ENCODE assay signal across 1 cellular context in genomic region chr19:6720369-6721112, GRCh38.
TF ChIP-seq lines count a peak whose summit lies in the region.

Gene C3 (minus strand): TSS chr19:6720650. CDS start chr19:6720589, 61 bp downstream.

TF ChIP-seq in HepG2, 621 proteins besides CTCF, POLR2A, EP300 and RAD21 (continued from another document and continues in another):
- TF ChIP-seq MEIS2 (CRISPR knock-in tag; IDR thresholded peaks at IDR 0.05) (0 out of 2 replicates have a peak, but pooled peaks have one; percentile 36), HDAC1 (CRISPR knock-in tag; IDR thresholded peaks at IDR 0.05) (peak; percentile 97), STAG1 (CRISPR knock-in tag; IDR thresholded peaks at IDR 0.05) (0 out of 2 replicates have a peak, but pooled peaks have one; percentile 9), RBM22 (optimal IDR thresholded peaks at IDR 0.05; ENCODE audit: low read length) (peak; percentile 40), ZNF790 (CRISPR knock-in tag; IDR thresholded peaks at IDR 0.05; ENCODE audit: borderline replicate concordance) (0 out of 2 replicates have a peak, but pooled peaks have one; percentile 50), HMG20A (CRISPR knock-in tag; IDR thresholded peaks at IDR 0.05; ENCODE audit: borderline replicate concordance) (peak; percentile 86; the same call in 1 of the 2 replicates), ZNF234 (CRISPR knock-in tag; conservative IDR thresholded peaks at IDR 0.05) (no peak), EZH2 (conservative IDR thresholded peaks at IDR 0.05; ENCODE audit: low read depth, low read length) (no peak), ZSCAN29 (CRISPR knock-in tag; conservative IDR thresholded peaks at IDR 0.05) (peak; percentile 93), ZNF160 (CRISPR knock-in tag; IDR thresholded peaks at IDR 0.05) (no peak), TEAD2 (CRISPR knock-in tag; IDR thresholded peaks at IDR 0.05) (no peak), MIER2 (CRISPR knock-in tag; IDR thresholded peaks at IDR 0.05) (peak; percentile 67; the same call in 1 of the 2 replicates), TRIM24 (CRISPR knock-in tag; IDR thresholded peaks at IDR 0.05) (peak; percentile 90), ZNF567 (CRISPR knock-in tag; IDR thresholded peaks at IDR 0.05; ENCODE audit: borderline replicate concordance) (no peak), STAT6 (CRISPR knock-in tag; IDR thresholded peaks at IDR 0.05; ENCODE audit: borderline replicate concordance) (peak; percentile 83), SP140L (CRISPR knock-in tag; IDR thresholded peaks at IDR 0.05; ENCODE audit: borderline replicate concordance) (no peak), ZC3H4 (CRISPR knock-in tag; IDR thresholded peaks at IDR 0.05; ENCODE audit: borderline replicate concordance) (peak; percentile 92), NCOA2 (CRISPR knock-in tag; IDR thresholded peaks at IDR 0.05) (peak; percentile 96), NFRKB (IDR thresholded peaks at IDR 0.05) (no peak), ZFY (CRISPR knock-in tag; IDR thresholded peaks at IDR 0.05) (no peak; the same call in 1 of the 2 replicates), SRSF4 (IDR thresholded peaks at IDR 0.05; ENCODE audit: low read depth, low read length, poor library complexity, severe bottlenecking) (no peak), RARG (CRISPR knock-in tag; IDR thresholded peaks at IDR 0.05; ENCODE audit: low read depth) (no peak), BRCA1 (CRISPR knock-in tag; IDR thresholded peaks at IDR 0.05) (peak; percentile 56; the same call in 1 of the 2 replicates), JARID2 (CRISPR knock-in tag; IDR thresholded peaks at IDR 0.05; ENCODE audit: insufficient replicate concordance) (peak; percentile 63), DMAP1 (CRISPR knock-in tag; IDR thresholded peaks at IDR 0.05) (peak; percentile 55; the same call in 1 of the 2 replicates), RBM39 (IDR thresholded peaks at IDR 0.05; ENCODE audit: low read depth, low read length, poor library complexity, severe bottlenecking) (peak; percentile 93), TCF12 (IDR thresholded peaks at IDR 0.05) (no peak), TCF12 (CRISPR knock-in tag; IDR thresholded peaks at IDR 0.05) (peak; percentile 82; the same call in 1 of the 2 replicates), ZBTB34 (CRISPR knock-in tag; IDR thresholded peaks at IDR 0.05) (no peak), ZNF44 (CRISPR knock-in tag; IDR thresholded peaks at IDR 0.05) (no peak), HNRNPUL1 (IDR thresholded peaks at IDR 0.05; ENCODE audit: low read depth, low read length) (no peak), NAIF1 (CRISPR knock-in tag; IDR thresholded peaks at IDR 0.05; ENCODE audit: borderline replicate concordance) (no peak), ZNF713 (CRISPR knock-in tag; IDR thresholded peaks at IDR 0.05) (no peak)
- TF ChIP-seq, protein P1, sequence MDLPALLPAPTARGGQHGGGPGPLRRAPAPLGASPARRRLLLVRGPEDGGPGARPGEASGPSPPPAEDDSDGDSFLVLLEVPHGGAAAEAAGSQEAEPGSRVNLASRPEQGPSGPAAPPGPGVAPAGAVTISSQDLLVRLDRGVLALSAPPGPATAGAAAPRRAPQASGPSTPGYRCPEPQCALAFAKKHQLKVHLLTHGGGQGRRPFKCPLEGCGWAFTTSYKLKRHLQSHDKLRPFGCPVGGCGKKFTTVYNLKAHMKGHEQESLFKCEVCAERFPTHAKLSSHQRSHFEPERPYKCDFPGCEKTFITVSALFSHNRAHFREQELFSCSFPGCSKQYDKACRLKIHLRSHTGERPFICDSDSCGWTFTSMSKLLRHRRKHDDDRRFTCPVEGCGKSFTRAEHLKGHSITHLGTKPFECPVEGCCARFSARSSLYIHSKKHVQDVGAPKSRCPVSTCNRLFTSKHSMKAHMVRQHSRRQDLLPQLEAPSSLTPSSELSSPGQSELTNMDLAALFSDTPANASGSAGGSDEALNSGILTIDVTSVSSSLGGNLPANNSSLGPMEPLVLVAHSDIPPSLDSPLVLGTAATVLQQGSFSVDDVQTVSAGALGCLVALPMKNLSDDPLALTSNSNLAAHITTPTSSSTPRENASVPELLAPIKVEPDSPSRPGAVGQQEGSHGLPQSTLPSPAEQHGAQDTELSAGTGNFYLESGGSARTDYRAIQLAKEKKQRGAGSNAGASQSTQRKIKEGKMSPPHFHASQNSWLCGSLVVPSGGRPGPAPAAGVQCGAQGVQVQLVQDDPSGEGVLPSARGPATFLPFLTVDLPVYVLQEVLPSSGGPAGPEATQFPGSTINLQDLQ (CRISPR knock-in tag; IDR thresholded peaks at IDR 0.05), result 0 out of 2 replicates have a peak, but pooled peaks have one; percentile 18
- TF ChIP-seq, protein P2, sequence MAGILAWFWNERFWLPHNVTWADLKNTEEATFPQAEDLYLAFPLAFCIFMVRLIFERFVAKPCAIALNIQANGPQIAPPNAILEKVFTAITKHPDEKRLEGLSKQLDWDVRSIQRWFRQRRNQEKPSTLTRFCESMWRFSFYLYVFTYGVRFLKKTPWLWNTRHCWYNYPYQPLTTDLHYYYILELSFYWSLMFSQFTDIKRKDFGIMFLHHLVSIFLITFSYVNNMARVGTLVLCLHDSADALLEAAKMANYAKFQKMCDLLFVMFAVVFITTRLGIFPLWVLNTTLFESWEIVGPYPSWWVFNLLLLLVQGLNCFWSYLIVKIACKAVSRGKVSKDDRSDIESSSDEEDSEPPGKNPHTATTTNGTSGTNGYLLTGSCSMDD (CRISPR knock-in tag; IDR thresholded peaks at IDR 0.05), result no peak
- TF ChIP-seq, protein P3, sequence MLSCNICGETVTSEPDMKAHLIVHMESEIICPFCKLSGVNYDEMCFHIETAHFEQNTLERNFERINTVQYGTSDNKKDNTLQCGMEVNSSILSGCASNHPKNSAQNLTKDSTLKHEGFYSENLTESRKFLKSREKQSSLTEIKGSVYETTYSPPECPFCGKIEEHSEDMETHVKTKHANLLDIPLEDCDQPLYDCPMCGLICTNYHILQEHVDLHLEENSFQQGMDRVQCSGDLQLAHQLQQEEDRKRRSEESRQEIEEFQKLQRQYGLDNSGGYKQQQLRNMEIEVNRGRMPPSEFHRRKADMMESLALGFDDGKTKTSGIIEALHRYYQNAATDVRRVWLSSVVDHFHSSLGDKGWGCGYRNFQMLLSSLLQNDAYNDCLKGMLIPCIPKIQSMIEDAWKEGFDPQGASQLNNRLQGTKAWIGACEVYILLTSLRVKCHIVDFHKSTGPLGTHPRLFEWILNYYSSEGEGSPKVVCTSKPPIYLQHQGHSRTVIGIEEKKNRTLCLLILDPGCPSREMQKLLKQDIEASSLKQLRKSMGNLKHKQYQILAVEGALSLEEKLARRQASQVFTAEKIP (CRISPR knock-in tag; IDR thresholded peaks at IDR 0.05; ENCODE audit: borderline replicate concordance), result no peak
- TF ChIP-seq, protein P4, sequence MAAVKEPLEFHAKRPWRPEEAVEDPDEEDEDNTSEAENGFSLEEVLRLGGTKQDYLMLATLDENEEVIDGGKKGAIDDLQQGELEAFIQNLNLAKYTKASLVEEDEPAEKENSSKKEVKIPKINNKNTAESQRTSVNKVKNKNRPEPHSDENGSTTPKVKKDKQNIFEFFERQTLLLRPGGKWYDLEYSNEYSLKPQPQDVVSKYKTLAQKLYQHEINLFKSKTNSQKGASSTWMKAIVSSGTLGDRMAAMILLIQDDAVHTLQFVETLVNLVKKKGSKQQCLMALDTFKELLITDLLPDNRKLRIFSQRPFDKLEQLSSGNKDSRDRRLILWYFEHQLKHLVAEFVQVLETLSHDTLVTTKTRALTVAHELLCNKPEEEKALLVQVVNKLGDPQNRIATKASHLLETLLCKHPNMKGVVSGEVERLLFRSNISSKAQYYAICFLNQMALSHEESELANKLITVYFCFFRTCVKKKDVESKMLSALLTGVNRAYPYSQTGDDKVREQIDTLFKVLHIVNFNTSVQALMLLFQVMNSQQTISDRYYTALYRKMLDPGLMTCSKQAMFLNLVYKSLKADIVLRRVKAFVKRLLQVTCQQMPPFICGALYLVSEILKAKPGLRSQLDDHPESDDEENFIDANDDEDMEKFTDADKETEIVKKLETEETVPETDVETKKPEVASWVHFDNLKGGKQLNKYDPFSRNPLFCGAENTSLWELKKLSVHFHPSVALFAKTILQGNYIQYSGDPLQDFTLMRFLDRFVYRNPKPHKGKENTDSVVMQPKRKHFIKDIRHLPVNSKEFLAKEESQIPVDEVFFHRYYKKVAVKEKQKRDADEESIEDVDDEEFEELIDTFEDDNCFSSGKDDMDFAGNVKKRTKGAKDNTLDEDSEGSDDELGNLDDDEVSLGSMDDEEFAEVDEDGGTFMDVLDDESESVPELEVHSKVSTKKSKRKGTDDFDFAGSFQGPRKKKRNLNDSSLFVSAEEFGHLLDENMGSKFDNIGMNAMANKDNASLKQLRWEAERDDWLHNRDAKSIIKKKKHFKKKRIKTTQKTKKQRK (IDR thresholded peaks at IDR 0.05; ENCODE audit: low read length), result no peak
- TF ChIP-seq, protein P5, sequence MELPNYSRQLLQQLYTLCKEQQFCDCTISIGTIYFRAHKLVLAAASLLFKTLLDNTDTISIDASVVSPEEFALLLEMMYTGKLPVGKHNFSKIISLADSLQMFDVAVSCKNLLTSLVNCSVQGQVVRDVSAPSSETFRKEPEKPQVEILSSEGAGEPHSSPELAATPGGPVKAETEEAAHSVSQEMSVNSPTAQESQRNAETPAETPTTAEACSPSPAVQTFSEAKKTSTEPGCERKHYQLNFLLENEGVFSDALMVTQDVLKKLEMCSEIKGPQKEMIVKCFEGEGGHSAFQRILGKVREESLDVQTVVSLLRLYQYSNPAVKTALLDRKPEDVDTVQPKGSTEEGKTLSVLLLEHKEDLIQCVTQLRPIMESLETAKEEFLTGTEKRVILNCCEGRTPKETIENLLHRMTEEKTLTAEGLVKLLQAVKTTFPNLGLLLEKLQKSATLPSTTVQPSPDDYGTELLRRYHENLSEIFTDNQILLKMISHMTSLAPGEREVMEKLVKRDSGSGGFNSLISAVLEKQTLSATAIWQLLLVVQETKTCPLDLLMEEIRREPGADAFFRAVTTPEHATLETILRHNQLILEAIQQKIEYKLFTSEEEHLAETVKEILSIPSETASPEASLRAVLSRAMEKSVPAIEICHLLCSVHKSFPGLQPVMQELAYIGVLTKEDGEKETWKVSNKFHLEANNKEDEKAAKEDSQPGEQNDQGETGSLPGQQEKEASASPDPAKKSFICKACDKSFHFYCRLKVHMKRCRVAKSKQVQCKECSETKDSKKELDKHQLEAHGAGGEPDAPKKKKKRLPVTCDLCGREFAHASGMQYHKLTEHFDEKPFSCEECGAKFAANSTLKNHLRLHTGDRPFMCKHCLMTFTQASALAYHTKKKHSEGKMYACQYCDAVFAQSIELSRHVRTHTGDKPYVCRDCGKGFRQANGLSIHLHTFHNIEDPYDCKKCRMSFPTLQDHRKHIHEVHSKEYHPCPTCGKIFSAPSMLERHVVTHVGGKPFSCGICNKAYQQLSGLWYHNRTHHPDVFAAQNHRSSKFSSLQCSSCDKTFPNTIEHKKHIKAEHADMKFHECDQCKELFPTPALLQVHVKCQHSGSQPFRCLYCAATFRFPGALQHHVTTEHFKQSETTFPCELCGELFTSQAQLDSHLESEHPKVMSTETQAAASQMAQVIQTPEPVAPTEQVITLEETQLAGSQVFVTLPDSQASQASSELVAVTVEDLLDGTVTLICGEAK (IDR thresholded peaks at IDR 0.05), result no peak
- TF ChIP-seq, protein P5 (CRISPR knock-in tag; IDR thresholded peaks at IDR 0.05), result peak; percentile 73; the same call in 1 of the 2 replicates
